ENCODE assay signal across 12 cellular contexts in genomic region chr20:22716824-22717351, GRCh38.
DNase-seq lines count a peak whose midpoint lies in the region; ATAC-seq and TF ChIP-seq lines count a peak whose summit lies in the region.
"Had no signal": no experiment of that assay in that cellular context is flagged by ENCODE, and none has a peak within 500 bp of the region (broad histone marks: within the 10 kb centered on the region; RNA-seq: fewer than 3 reads in every experiment).

No MANE protein-coding gene starts in this region.

- H3K4me3 ChIP-seq in BLaER1 treated with 17β-estradiol and CSF1 and Interleukin-3, amounts not matched to agents 10 nM and 100 nM: no peak overlapping the region
- H3K4me3 ChIP-seq in mammary epithelial cell (replicated peaks in 1 of 3; ENCODE audit: insufficient read depth in 1 of 3, low read depth in 2 of 3, low read length in 3 of 3) (no peak overlapping the region), mesenchymal stem cell (ENCODE audit: insufficient read depth in 1 of 2, low read depth in 1 of 2, low read length in 2 of 2) (no peak overlapping the region), right lobe of liver (no peak overlapping the region)
- H3K4me3 ChIP-seq: Peyer's patch had no signal

- no peak overlapping the region for H2BK15ac ChIP-seq in mesenchymal stem cell (ENCODE audit: low read depth, poor library complexity, severe bottlenecking)

- no peak overlapping the region for H2BK12ac ChIP-seq in mesenchymal stem cell (ENCODE audit: low read length in 2 of 2)

- no peak overlapping the region for H3K4ac ChIP-seq in mesenchymal stem cell (ENCODE audit: low read depth in 1 of 2, low read length in 2 of 2)

- H3K79me1 ChIP-seq in mesenchymal stem cell (replicated peaks; ENCODE audit: low read length, poor library complexity, severe bottlenecking): no peaks in the 10 kb centered on the region

- H3K14ac ChIP-seq in mesenchymal stem cell (ENCODE audit: low read length in 2 of 2): no peak overlapping the region

- no peak overlapping the region for H3K9ac ChIP-seq in BLaER1 treated with 17β-estradiol and CSF1 and Interleukin-3, amounts not matched to agents 10 nM and 100 nM
- H3K9ac ChIP-seq in mammary epithelial cell (ENCODE audit: insufficient read depth, low read length) (no peak overlapping the region), mesenchymal stem cell (ENCODE audit: low read length) (no peak overlapping the region)

- BruUV-seq in mammary epithelial cell (replicated peaks; lab: Mats Ljungman, UMichigan): no TSS peak

- CTCF ChIA-PET in mammary epithelial cell (lab: Charles Lee; ENCODE audit: low non-redundant PET): interaction anchor here (0.6 kb wide), 1 partner anchor 484 kb away, joined by 7 read pairs; no protein-coding TSS in a partner anchor

- intact Hi-C loops in mammary epithelial cell (cut with micrococcal nuclease): no loop called here
- intact Hi-C loops in right lobe of liver (cut with DNase I): no loop called here

- peak overlapping the region in 2 of 11 experiments; percentile 10 to 21; a peak in 2 of 22 replicates for H3K27ac ChIP-seq in BLaER1 treated with 17β-estradiol and CSF1 and Interleukin-3, amounts not matched to agents 10 nM and 100 nM
- H3K27ac ChIP-seq in mammary epithelial cell (ENCODE audit: insufficient read depth, low read depth, low read length): no peak overlapping the region
- H3K27ac ChIP-seq in mesenchymal stem cell (ENCODE audit: low read length, poor library complexity, severe bottlenecking): no peak overlapping the region
- no peak overlapping the region for H3K27ac ChIP-seq in right lobe of liver
- H3K27ac ChIP-seq: Peyer's patch had no signal

- H2BK120ac ChIP-seq in mesenchymal stem cell (ENCODE audit: low read depth, low read length): no peak overlapping the region

- peaks cover 23 to 52% (median 40%) of the 10 kb centered on the region in 10 experiments for H3K4me1 ChIP-seq in BLaER1 treated with 17β-estradiol and CSF1 and Interleukin-3, amounts not matched to agents 10 nM and 100 nM
- peaks cover 14% of the 10 kb centered on the region for H3K4me1 ChIP-seq in mammary epithelial cell (ENCODE audit: insufficient read depth, low read length)
- H3K4me1 ChIP-seq in mesenchymal stem cell (ENCODE audit: control insufficient read depth, insufficient read depth, low read depth, low read length): peaks cover 4% of the 10 kb centered on the region
- H3K4me1 ChIP-seq in right lobe of liver: no peaks in the 10 kb centered on the region
- H3K4me1 ChIP-seq: Peyer's patch had no signal

- H3K23ac ChIP-seq in mesenchymal stem cell (ENCODE audit: low read length in 2 of 2): no peak overlapping the region

- no peaks in the 10 kb centered on the region for H3K36me3 ChIP-seq in BLaER1 treated with 17β-estradiol and CSF1 and Interleukin-3, amounts not matched to agents 10 nM and 100 nM
- H3K36me3 ChIP-seq in mammary epithelial cell (ENCODE audit: insufficient read depth, low read length) (no peaks in the 10 kb centered on the region), mesenchymal stem cell (ENCODE audit: control insufficient read depth in 1 of 2, insufficient read depth in 2 of 2, low read depth in 1 of 2, low read length in 2 of 2) (no peaks in the 10 kb centered on the region), right lobe of liver (no peaks in the 10 kb centered on the region)
- H3K36me3 ChIP-seq: Peyer's patch had no signal

- WGBS in mammary epithelial cell (ENCODE audit: low coverage, missing lambda C conversion rate): 0% methylated on average over 5 of the region's 5 CpGs
- WGBS in mesenchymal stem cell: 43% methylated on average over 5 of the region's 5 CpGs
- 17% methylated on average over 5 of the region's 5 CpGs for WGBS in right lobe of liver (ENCODE audit: insufficient coverage, low coverage, low lambda C conversion rate, missing lambda C conversion rate)

- H3K79me2 ChIP-seq in mammary epithelial cell (ENCODE audit: insufficient read depth, low read length): no peaks in the 10 kb centered on the region

- no peak overlapping the region for H4K91ac ChIP-seq in mesenchymal stem cell (ENCODE audit: low read length)

- dilution Hi-C loops in mammary epithelial cell (cut with HindIII; ENCODE audit: low sequenced_read_pairs): no loop called here

- no peaks in the 10 kb centered on the region for H4K20me1 ChIP-seq in BLaER1 treated with 17β-estradiol and CSF1 and Interleukin-3, amounts not matched to agents 10 nM and 100 nM
- H4K20me1 ChIP-seq in mammary epithelial cell (ENCODE audit: insufficient read depth, low read length): no peaks in the 10 kb centered on the region

- in situ Hi-C loops in mammary epithelial cell (cut with MboI; ENCODE audit: low sequenced_read_pairs in 2 of 2): loop anchor here in 1 of 2 donors (25.0 kb wide), 1 partner anchor 320 kb away; the partner anchor contains the start of genes SSTR4 and THBD

- peak; percentile 69 for DNase-seq in M059J (ENCODE audit: low read depth)
- no peak for DNase-seq in mammary epithelial cell
- peak; percentile 47 for DNase-seq in mesenchymal stem cell
- DNase-seq in right lobe of liver: no peak
- DNase-seq in foreskin melanocyte: no peak
- DNase-seq: activated CD8-positive, alpha-beta memory T cell treated with anti-CD3 and anti-CD28 coated beads, Interleukin-2, amount 50 U/mL, for 48 hours; NCI-H2107; Peyer's patch had no signal

- H3K9me3 ChIP-seq in BLaER1 treated with 17β-estradiol and CSF1 and Interleukin-3, amounts not matched to agents 10 nM and 100 nM (replicated peaks in 1 of 11): peaks cover 5 to 20% (median 14%) of the 10 kb centered on the region in 11 experiments; a peak in 13 of 22 replicates
- no peaks in the 10 kb centered on the region for H3K9me3 ChIP-seq in mammary epithelial cell (replicated peaks; ENCODE audit: insufficient read depth, low read length)
- peaks cover 6% of the 10 kb centered on the region for H3K9me3 ChIP-seq in mesenchymal stem cell (ENCODE audit: control insufficient read depth, low read length)
- H3K9me3 ChIP-seq in right lobe of liver: no peaks in the 10 kb centered on the region
- H3K9me3 ChIP-seq: Peyer's patch had no signal

- H3K18ac ChIP-seq in mesenchymal stem cell (ENCODE audit: low read depth in 1 of 2, low read length in 2 of 2): no peak overlapping the region

- H2AFZ ChIP-seq in mammary epithelial cell (ENCODE audit: low read depth, low read length) (peak overlapping the region; percentile 70), mesenchymal stem cell (ENCODE audit: low read depth, low read length) (no peak overlapping the region)

- TF ChIP-seq CTCF in mammary epithelial cell (conservative IDR thresholded peaks at IDR 0.05 in 1 of 2, IDR thresholded peaks at IDR 0.05 in 1 of 2; ENCODE audit: extremely low read depth in 1 of 2, insufficient read depth in 1 of 2, low read depth in 1 of 2, low read length in 2 of 2): no peak
- TF ChIP-seq CTCF in right lobe of liver (IDR thresholded peaks at IDR 0.05): no peak

- no peak overlapping the region for H2BK5ac ChIP-seq in mesenchymal stem cell (ENCODE audit: low read depth, low read length, poor library complexity, severe bottlenecking)

- no peaks in the 10 kb centered on the region for H3K27me3 ChIP-seq in BLaER1 treated with 17β-estradiol and CSF1 and Interleukin-3, amounts not matched to agents 10 nM and 100 nM
- H3K27me3 ChIP-seq in mammary epithelial cell (ENCODE audit: insufficient read depth, low read length) (no peaks in the 10 kb centered on the region), mesenchymal stem cell (ENCODE audit: control insufficient read depth in 1 of 2, insufficient read depth in 1 of 2, low read length in 2 of 2) (peaks cover 0 to 4% of the 10 kb centered on the region in 2 experiments), right lobe of liver (no peaks in the 10 kb centered on the region)
- H3K27me3 ChIP-seq: Peyer's patch had no signal

- TF ChIP-seq POLR2A in right lobe of liver (IDR thresholded peaks at IDR 0.05): no peak

- no peak overlapping the region for H4K8ac ChIP-seq in mesenchymal stem cell (ENCODE audit: low read length)

- H3K4me2 ChIP-seq in BLaER1 treated with 17β-estradiol and CSF1 and Interleukin-3, amounts not matched to agents 10 nM and 100 nM: peak overlapping the region; percentile 8 to 89 (median 63); a peak in 21 of 22 replicates
- H3K4me2 ChIP-seq in mammary epithelial cell (ENCODE audit: insufficient read depth, low read depth, low read length) (peak overlapping the region; percentile 57), mesenchymal stem cell (ENCODE audit: low read length, poor library complexity, severe bottlenecking) (no peak overlapping the region)

- H2AK5ac ChIP-seq in mesenchymal stem cell (ENCODE audit: low read length, severe bottlenecking): no peak overlapping the region

- ATAC-seq in GM18519 (IDR thresholded peaks at IDR 0.05; ENCODE audit: low FRiP score, unreplicated experiment) (no peak), right lobe of liver (no peak), GM21360 (IDR thresholded peaks at IDR 0.05; ENCODE audit: unreplicated experiment) (no peak)
- ATAC-seq: HepG2 had no signal

Comparison
In these comparisons a context has a peak if more than half of its experiments do, and no peak if none do; other contexts are left out.
1. DNase-seq: peak in M059J (single experiment) and mesenchymal stem cell (single experiment); none in mammary epithelial cell (single experiment), right lobe of liver (0 of 3) and foreskin melanocyte (single experiment).